In the genomic region with DNA sequence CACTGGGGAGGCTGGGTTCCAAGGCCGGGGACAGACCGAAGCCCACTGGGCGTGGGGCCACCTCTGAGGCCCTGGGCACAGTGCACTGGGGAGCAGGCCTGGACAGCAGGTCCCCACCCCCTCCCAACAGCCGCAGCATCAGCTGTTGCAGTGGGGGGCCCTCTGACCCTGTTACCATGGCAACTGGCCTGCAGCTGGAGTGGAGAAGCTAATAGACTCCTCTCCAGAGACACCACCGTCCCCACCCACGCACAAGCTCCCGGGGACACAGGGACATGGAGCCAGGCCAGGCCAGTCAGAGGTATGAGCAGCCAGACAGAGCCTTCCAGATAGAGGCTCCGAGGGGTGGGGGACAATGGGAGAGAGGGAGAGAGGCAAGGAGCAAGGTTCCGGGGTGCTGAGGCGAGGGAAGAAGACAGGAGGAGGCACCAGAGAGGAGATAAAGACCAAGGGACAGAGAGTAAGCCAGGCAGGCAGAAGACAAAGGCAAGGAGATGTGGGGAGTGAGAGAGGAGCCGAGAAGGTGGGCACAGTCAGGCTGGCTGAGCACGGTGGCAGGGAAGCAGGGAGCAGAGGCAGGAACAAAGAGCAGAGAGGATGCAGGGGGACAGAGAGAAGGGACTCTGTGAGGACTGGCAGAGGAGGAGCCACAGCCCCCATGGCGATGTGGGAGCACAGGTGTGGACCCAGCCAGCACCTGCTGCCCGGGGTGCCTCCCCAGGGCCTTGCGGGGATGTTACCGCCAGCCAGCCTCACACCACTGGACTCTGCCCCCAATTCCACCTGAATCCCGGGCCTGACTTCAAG, we compare ENCODE assay signal across 1 cellular context.
A peak's percentile ranks its signal among the peaks of the same experiment; 100 is the strongest.
TF ChIP-seq lines count a peak whose summit lies in the region.

No MANE protein-coding gene starts in this region.

TF ChIP-seq in K562, 482 proteins besides CTCF, POLR2A, EP300 and RAD21 (continued from another document and continues in another):
- TF ChIP-seq, protein P1, sequence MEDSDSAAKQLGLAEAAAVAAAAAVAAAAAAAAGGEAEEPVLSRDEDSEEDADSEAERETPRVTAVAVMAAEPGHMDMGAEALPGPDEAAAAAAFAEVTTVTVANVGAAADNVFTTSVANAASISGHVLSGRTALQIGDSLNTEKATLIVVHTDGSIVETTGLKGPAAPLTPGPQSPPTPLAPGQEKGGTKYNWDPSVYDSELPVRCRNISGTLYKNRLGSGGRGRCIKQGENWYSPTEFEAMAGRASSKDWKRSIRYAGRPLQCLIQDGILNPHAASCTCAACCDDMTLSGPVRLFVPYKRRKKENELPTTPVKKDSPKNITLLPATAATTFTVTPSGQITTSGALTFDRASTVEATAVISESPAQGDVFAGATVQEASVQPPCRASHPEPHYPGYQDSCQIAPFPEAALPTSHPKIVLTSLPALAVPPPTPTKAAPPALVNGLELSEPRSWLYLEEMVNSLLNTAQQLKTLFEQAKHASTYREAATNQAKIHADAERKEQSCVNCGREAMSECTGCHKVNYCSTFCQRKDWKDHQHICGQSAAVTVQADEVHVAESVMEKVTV (CRISPR knock-in tag; IDR thresholded peaks at IDR 0.05): no peak
- TF ChIP-seq ZFP36 (IDR thresholded peaks at IDR 0.05; ENCODE audit: low read depth, low read length, partially characterized antibody) (no peak), ELF4 (CRISPR knock-in tag; IDR thresholded peaks at IDR 0.05) (0 out of 2 replicates have a peak, but pooled peaks have one; percentile 38), KDM4B (IDR thresholded peaks at IDR 0.05; ENCODE audit: borderline replicate concordance in 2 of 2, low read depth in 1 of 2) (no peak), TAF7 (tag; IDR thresholded peaks at IDR 0.05) (no peak), ZNF347 (CRISPR knock-in tag; IDR thresholded peaks at IDR 0.05; ENCODE audit: low read depth) (no peak), MAFK (IDR thresholded peaks at IDR 0.05; ENCODE audit: low read length) (no peak), ERF (CRISPR knock-in tag; IDR thresholded peaks at IDR 0.05) (peak; percentile 15; the same call in 1 of the 2 replicates), ATF2 (CRISPR knock-in tag; IDR thresholded peaks at IDR 0.05) (no peak), ZNF589 (CRISPR knock-in tag; IDR thresholded peaks at IDR 0.05; ENCODE audit: low read depth) (no peak), RB1 (IDR thresholded peaks at IDR 0.05; ENCODE audit: low read depth) (no peak), RBBP5 (IDR thresholded peaks at IDR 0.05; ENCODE audit: borderline replicate concordance, insufficient read depth, low read length, poor library complexity, severe bottlenecking) (no peak), TCFL5 (CRISPR knock-in tag; conservative IDR thresholded peaks at IDR 0.05) (no peak), RFX7 (CRISPR knock-in tag; IDR thresholded peaks at IDR 0.05) (no peak), MTA3 (IDR thresholded peaks at IDR 0.05; ENCODE audit: borderline replicate concordance) (no peak), HNRNPK (IDR thresholded peaks at IDR 0.05; ENCODE audit: low read depth, low read length, poor library complexity, severe bottlenecking) (no peak), USF2 (CRISPR knock-in tag; IDR thresholded peaks at IDR 0.05) (no peak), SMAD2 (IDR thresholded peaks at IDR 0.05; ENCODE audit: low read depth, low read length) (no peak), GATAD2A (IDR thresholded peaks at IDR 0.05) (no peak), ZNF232 (CRISPR knock-in tag; IDR thresholded peaks at IDR 0.05) (no peak), SNIP1 (IDR thresholded peaks at IDR 0.05; ENCODE audit: low read depth) (no peak), ZNF146 (CRISPR knock-in tag; IDR thresholded peaks at IDR 0.05; ENCODE audit: unreplicated experiment) (no peak), PHF20 (IDR thresholded peaks at IDR 0.05; ENCODE audit: partially characterized antibody) (no peak), ARHGAP35 (IDR thresholded peaks at IDR 0.05; ENCODE audit: partially characterized antibody) (peak; percentile 63), MTA2 (IDR thresholded peaks at IDR 0.05; ENCODE audit: low read depth) (no peak), CXXC5 (CRISPR knock-in tag; IDR thresholded peaks at IDR 0.05) (no peak), CBX8 (IDR thresholded peaks at IDR 0.05; ENCODE audit: borderline replicate concordance, extremely low read depth, low read depth, low read length, poor library complexity, severe bottlenecking) (no peak), THRB (CRISPR knock-in tag; conservative IDR thresholded peaks at IDR 0.05) (0 out of 2 replicates have a peak, but pooled peaks have one; percentile 21), SP1 (CRISPR knock-in tag; IDR thresholded peaks at IDR 0.05) (no peak)
- TF ChIP-seq, protein P2, sequence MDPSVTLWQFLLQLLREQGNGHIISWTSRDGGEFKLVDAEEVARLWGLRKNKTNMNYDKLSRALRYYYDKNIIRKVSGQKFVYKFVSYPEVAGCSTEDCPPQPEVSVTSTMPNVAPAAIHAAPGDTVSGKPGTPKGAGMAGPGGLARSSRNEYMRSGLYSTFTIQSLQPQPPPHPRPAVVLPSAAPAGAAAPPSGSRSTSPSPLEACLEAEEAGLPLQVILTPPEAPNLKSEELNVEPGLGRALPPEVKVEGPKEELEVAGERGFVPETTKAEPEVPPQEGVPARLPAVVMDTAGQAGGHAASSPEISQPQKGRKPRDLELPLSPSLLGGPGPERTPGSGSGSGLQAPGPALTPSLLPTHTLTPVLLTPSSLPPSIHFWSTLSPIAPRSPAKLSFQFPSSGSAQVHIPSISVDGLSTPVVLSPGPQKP (CRISPR knock-in tag; IDR thresholded peaks at IDR 0.05): no peak
- TF ChIP-seq, protein P3, sequence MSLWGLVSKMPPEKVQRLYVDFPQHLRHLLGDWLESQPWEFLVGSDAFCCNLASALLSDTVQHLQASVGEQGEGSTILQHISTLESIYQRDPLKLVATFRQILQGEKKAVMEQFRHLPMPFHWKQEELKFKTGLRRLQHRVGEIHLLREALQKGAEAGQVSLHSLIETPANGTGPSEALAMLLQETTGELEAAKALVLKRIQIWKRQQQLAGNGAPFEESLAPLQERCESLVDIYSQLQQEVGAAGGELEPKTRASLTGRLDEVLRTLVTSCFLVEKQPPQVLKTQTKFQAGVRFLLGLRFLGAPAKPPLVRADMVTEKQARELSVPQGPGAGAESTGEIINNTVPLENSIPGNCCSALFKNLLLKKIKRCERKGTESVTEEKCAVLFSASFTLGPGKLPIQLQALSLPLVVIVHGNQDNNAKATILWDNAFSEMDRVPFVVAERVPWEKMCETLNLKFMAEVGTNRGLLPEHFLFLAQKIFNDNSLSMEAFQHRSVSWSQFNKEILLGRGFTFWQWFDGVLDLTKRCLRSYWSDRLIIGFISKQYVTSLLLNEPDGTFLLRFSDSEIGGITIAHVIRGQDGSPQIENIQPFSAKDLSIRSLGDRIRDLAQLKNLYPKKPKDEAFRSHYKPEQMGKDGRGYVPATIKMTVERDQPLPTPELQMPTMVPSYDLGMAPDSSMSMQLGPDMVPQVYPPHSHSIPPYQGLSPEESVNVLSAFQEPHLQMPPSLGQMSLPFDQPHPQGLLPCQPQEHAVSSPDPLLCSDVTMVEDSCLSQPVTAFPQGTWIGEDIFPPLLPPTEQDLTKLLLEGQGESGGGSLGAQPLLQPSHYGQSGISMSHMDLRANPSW (CRISPR knock-in tag; IDR thresholded peaks at IDR 0.05): no peak
- TF ChIP-seq, protein P4, sequence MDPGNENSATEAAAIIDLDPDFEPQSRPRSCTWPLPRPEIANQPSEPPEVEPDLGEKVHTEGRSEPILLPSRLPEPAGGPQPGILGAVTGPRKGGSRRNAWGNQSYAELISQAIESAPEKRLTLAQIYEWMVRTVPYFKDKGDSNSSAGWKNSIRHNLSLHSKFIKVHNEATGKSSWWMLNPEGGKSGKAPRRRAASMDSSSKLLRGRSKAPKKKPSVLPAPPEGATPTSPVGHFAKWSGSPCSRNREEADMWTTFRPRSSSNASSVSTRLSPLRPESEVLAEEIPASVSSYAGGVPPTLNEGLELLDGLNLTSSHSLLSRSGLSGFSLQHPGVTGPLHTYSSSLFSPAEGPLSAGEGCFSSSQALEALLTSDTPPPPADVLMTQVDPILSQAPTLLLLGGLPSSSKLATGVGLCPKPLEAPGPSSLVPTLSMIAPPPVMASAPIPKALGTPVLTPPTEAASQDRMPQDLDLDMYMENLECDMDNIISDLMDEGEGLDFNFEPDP (CRISPR knock-in tag; IDR thresholded peaks at IDR 0.05): no peak
- TF ChIP-seq, protein P5, sequence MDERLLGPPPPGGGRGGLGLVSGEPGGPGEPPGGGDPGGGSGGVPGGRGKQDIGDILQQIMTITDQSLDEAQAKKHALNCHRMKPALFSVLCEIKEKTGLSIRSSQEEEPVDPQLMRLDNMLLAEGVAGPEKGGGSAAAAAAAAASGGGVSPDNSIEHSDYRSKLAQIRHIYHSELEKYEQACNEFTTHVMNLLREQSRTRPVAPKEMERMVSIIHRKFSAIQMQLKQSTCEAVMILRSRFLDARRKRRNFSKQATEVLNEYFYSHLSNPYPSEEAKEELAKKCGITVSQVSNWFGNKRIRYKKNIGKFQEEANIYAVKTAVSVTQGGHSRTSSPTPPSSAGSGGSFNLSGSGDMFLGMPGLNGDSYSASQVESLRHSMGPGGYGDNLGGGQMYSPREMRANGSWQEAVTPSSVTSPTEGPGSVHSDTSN (CRISPR knock-in tag; IDR thresholded peaks at IDR 0.05; ENCODE audit: low read depth): no peak
- TF ChIP-seq, protein P5 (tag; conservative IDR thresholded peaks at IDR 0.05; ENCODE audit: low read depth): no peak
- TF ChIP-seq, protein P6, sequence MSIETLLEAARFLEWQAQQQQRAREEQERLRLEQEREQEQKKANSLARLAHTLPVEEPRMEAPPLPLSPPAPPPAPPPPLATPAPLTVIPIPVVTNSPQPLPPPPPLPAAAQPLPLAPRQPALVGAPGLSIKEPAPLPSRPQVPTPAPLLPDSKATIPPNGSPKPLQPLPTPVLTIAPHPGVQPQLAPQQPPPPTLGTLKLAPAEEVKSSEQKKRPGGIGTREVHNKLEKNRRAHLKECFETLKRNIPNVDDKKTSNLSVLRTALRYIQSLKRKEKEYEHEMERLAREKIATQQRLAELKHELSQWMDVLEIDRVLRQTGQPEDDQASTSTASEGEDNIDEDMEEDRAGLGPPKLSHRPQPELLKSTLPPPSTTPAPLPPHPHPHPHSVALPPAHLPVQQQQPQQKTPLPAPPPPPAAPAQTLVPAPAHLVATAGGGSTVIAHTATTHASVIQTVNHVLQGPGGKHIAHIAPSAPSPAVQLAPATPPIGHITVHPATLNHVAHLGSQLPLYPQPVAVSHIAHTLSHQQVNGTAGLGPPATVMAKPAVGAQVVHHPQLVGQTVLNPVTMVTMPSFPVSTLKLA (conservative IDR thresholded peaks at IDR 0.05): no peak
- TF ChIP-seq, protein P7, sequence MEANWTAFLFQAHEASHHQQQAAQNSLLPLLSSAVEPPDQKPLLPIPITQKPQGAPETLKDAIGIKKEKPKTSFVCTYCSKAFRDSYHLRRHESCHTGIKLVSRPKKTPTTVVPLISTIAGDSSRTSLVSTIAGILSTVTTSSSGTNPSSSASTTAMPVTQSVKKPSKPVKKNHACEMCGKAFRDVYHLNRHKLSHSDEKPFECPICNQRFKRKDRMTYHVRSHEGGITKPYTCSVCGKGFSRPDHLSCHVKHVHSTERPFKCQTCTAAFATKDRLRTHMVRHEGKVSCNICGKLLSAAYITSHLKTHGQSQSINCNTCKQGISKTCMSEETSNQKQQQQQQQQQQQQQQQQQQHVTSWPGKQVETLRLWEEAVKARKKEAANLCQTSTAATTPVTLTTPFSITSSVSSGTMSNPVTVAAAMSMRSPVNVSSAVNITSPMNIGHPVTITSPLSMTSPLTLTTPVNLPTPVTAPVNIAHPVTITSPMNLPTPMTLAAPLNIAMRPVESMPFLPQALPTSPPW (CRISPR knock-in tag; IDR thresholded peaks at IDR 0.05): peak; percentile 48
